8 cellular contexts compared by ENCODE assay signal in the genomic region with DNA sequence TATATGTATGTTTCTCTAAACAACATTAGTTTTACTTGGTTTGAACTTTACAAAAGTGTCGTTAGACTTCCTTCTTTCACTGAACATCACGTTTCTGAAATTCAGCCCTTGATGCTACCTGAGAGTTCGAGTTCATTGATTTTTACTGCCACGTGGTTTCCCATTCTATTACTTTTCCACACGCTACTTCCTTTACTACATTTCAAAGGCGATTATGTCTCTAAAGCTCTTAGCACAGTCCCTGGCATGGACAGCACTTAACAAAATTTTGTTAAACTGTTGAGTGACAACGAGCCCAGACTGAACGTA. TPM values are rescaled to one million over a fixed set of nuclear protein-coding genes. Genes with fewer than 3 reads are reported as not detected.
A peak's percentile ranks its signal among the peaks of the same experiment; 100 is the strongest.
DNase-seq lines count a peak whose midpoint lies in the region; ATAC-seq and TF ChIP-seq lines count a peak whose summit lies in the region.

No MANE protein-coding gene starts in this region.

- no peak for TF ChIP-seq EP300 in neural cell (conservative IDR thresholded peaks at IDR 0.05; ENCODE audit: poor library complexity, severe bottlenecking)

- H3K36me3 Mint-ChIP-seq in brain: no peaks in the 10 kb centered on the region

- no peaks in the 10 kb centered on the region for H3K27me3 ChIP-seq in GM06990 (replicated peaks; ENCODE audit: control insufficient read depth, insufficient read depth, low read length)
- no peaks in the 10 kb centered on the region for H3K27me3 ChIP-seq in neural cell (ENCODE audit: insufficient read depth, low read depth, low read length)

- H3K9me3 ChIP-seq in neural cell (ENCODE audit: low read length): no peaks in the 10 kb centered on the region

- H2AFZ ChIP-seq in neural cell (ENCODE audit: low read depth, low read length): peak overlapping the region; percentile 43

- no peak for TF ChIP-seq RAD21 in neural cell (conservative IDR thresholded peaks at IDR 0.05)

- TF ChIP-seq CTCF in GM06990 (IDR thresholded peaks at IDR 0.05; ENCODE audit: insufficient read depth, low read length, poor library complexity, severe bottlenecking) (no peak), brain (conservative IDR thresholded peaks at IDR 0.05) (no peak), neural cell (IDR thresholded peaks at IDR 0.05; ENCODE audit: poor library complexity, severe bottlenecking) (no peak)

- peak overlapping the region; percentile 94 to 99 (median 96) for H3K4me3 Mint-ChIP-seq in brain

- no peaks in the 10 kb centered on the region for H4K20me1 ChIP-seq in neural cell (ENCODE audit: insufficient read depth)

- H3K4me3 ChIP-seq in GM06990 (replicated peaks; ENCODE audit: low read depth, low read length) (peak overlapping the region; percentile 59), neural cell (ENCODE audit: low read length) (peak overlapping the region; percentile 85)

- H3F3A ChIP-seq in neural cell (ENCODE audit: insufficient read depth, low read length, poor library complexity, severe bottlenecking): no peaks in the 10 kb centered on the region

- peaks cover 38% of the 10 kb centered on the region for H3K27me3 Mint-ChIP-seq in brain

- no peaks in the 10 kb centered on the region for H3K9me2 ChIP-seq in neural cell (ENCODE audit: insufficient read depth, low read length)

- H3K36me3 ChIP-seq in GM06990 (ENCODE audit: control insufficient read depth, insufficient read depth, low read length) (no peaks in the 10 kb centered on the region), neural cell (ENCODE audit: insufficient read depth, low read length) (no peaks in the 10 kb centered on the region)

- no peak overlapping the region for H3K27ac ChIP-seq in neural cell (ENCODE audit: low read length)

- peak; percentile 1 for ATAC-seq in HG03025 (IDR thresholded peaks at IDR 0.05; ENCODE audit: low FRiP score, unreplicated experiment)
- no peak for ATAC-seq in GM18909 (IDR thresholded peaks at IDR 0.05; ENCODE audit: poor library complexity, unreplicated experiment)

- no peaks in the 10 kb centered on the region for H3K79me2 ChIP-seq in neural cell (replicated peaks; ENCODE audit: insufficient read depth, low read length)

- DNase-seq in GM06990 (ENCODE audit: extremely low read depth, insufficient read length) (no peak), NCI-H146 (lab: John Stamatoyannopoulos, UW) (no peak), DMS 273 (lab: John Stamatoyannopoulos, UW; ENCODE audit: unreplicated experiment) (no peak), retina (no peak)

- no peak overlapping the region for H3K9ac ChIP-seq in neural cell (ENCODE audit: low read length)

- peak overlapping the region; percentile 39 to 97 (median 83) for H3K27ac Mint-ChIP-seq in brain

- no peaks in the 10 kb centered on the region for H3K9me3 Mint-ChIP-seq in brain

- peak overlapping the region; percentile 64 for H3K4me2 ChIP-seq in neural cell (ENCODE audit: low read length)

- H3K4me1 Mint-ChIP-seq in brain: peaks cover 29% of the 10 kb centered on the region

TF ChIP-seq in neural cell, 6 proteins besides CTCF, POLR2A, EP300 and RAD21:
- TF ChIP-seq TAF1 (IDR thresholded peaks at IDR 0.05; ENCODE audit: low read depth) (no peak), MXI1 (conservative IDR thresholded peaks at IDR 0.05; ENCODE audit: poor library complexity, severe bottlenecking) (no peak), SMC3 (conservative IDR thresholded peaks at IDR 0.05; ENCODE audit: poor library complexity) (no peak), POLR2AphosphoS5 (IDR thresholded peaks at IDR 0.05) (no peak), EZH2 (IDR thresholded peaks at IDR 0.05; ENCODE audit: borderline replicate concordance, insufficient read depth, low read length, poor library complexity, severe bottlenecking) (no peak)
- TF ChIP-seq, protein P1, sequence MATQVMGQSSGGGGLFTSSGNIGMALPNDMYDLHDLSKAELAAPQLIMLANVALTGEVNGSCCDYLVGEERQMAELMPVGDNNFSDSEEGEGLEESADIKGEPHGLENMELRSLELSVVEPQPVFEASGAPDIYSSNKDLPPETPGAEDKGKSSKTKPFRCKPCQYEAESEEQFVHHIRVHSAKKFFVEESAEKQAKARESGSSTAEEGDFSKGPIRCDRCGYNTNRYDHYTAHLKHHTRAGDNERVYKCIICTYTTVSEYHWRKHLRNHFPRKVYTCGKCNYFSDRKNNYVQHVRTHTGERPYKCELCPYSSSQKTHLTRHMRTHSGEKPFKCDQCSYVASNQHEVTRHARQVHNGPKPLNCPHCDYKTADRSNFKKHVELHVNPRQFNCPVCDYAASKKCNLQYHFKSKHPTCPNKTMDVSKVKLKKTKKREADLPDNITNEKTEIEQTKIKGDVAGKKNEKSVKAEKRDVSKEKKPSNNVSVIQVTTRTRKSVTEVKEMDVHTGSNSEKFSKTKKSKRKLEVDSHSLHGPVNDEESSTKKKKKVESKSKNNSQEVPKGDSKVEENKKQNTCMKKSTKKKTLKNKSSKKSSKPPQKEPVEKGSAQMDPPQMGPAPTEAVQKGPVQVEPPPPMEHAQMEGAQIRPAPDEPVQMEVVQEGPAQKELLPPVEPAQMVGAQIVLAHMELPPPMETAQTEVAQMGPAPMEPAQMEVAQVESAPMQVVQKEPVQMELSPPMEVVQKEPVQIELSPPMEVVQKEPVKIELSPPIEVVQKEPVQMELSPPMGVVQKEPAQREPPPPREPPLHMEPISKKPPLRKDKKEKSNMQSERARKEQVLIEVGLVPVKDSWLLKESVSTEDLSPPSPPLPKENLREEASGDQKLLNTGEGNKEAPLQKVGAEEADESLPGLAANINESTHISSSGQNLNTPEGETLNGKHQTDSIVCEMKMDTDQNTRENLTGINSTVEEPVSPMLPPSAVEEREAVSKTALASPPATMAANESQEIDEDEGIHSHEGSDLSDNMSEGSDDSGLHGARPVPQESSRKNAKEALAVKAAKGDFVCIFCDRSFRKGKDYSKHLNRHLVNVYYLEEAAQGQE (IDR thresholded peaks at IDR 0.05; ENCODE audit: borderline replicate concordance): no peak
TF ChIP-seq in neural cell: peak in this region for 0.

RNA-seq across cellular contexts. Expression of gene ARHGAP17, which starts 15.9 kb away (rescaled TPM):
- polyA plus RNA-seq in brain (ENCODE audit: insufficient read depth, low read depth, low replicate concordance) (37.2 TPM), neural cell (16.6 and 24.1 TPM in 2 replicates)
- 28.0 and 36.3 TPM in 2 replicates for polyA minus RNA-seq in neural cell
